ENCODE assay signal across 6 cellular contexts in the genomic region with DNA sequence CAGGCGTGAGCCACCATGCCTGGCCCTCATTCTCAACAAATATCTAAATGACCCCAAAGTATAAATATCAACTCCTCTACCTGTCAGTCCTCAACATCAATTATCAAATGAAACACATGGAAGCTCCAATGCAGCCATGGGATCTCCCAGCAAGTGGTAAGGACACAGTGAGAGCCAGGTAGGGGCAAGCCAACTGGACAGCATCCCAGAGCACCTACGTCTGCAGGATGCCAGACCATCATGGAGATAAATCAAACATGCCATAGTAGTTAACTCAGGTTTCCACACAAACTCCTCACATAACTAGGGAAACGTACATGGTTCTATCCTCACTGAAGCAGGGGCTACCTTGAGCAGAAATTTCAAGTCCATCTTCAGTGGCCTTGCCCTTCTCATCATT.
"Had no signal": no experiment of that assay in that cellular context is flagged by ENCODE, and none has a peak within 500 bp of the region (broad histone marks: within the 10 kb centered on the region; RNA-seq: fewer than 3 reads in every experiment).

No MANE protein-coding gene starts in this region.

- H3K27ac ChIP-seq: HL-60 had no signal

- H3K27ac Mint-ChIP-seq: IgD-negative memory B cell had no signal

- FAIRE-seq: HepG2, HTR-8/SVneo, K562 had no signal

- H3K4me3 Mint-ChIP-seq: IgD-negative memory B cell had no signal

- ATAC-seq: HepG2, K562 had no signal

- H3K4me3 ChIP-seq: K562 had no signal

- DNase-seq: IMR-90 had no signal

- H3K4me1 Mint-ChIP-seq: IgD-negative memory B cell had no signal
